In genomic region chr6:150403458-150404245, GRCh38 we compare ENCODE assay signal across 9 cellular contexts. TPM values are rescaled to one million over a fixed set of nuclear protein-coding genes. Genes with fewer than 3 reads are reported as not detected.
DNase-seq lines count a peak whose midpoint lies in the region; ATAC-seq and TF ChIP-seq lines count a peak whose summit lies in the region.
"Had no signal": no experiment of that assay in that cellular context is flagged by ENCODE, and none has a peak within 500 bp of the region (broad histone marks: within the 10 kb centered on the region; RNA-seq: fewer than 3 reads in every experiment).

No MANE protein-coding gene starts in this region.

- peak overlapping the region; percentile 10 for H3K4me3 Mint-ChIP-seq in mesothelial cell of epicardium
- no peak overlapping the region for H3K4me3 Mint-ChIP-seq in stimulated activated naive CD8-positive, alpha-beta T cell treated with anti-CD3 and anti-CD28 coated beads, Interleukin-15, amount 100 ng/mL, for 72 hours
- H3K4me3 Mint-ChIP-seq in activated T-helper 2 cell treated with anti-CD3 and anti-CD28 coated beads, Interferon-gamma antibody, Interleukin-2, Interleukin-4, amounts not matched to agents 10 μg/mL and 5 μg/mL and 100 μg/mL, durations not matched to agents 14 hours and 24 hours and 36 hours (ENCODE audit: low read depth): no peak overlapping the region

- TF ChIP-seq CTCF in AG10803 (conservative IDR thresholded peaks at IDR 0.05; ENCODE audit: low read length): no peak
- no peak for TF ChIP-seq CTCF in mesothelial cell of epicardium (IDR thresholded peaks at IDR 0.05; ENCODE audit: unreplicated experiment)

- ATAC-seq in GM18868 (IDR thresholded peaks at IDR 0.05; ENCODE audit: unreplicated experiment): no peak
- no peak for ATAC-seq in stimulated activated naive CD8-positive, alpha-beta T cell treated with anti-CD3 and anti-CD28 coated beads, Interleukin-15, amount 100 ng/mL, for 72 hours

- peaks cover 5% of the 10 kb centered on the region for H3K27me3 Mint-ChIP-seq in mesothelial cell of epicardium (ENCODE audit: low read depth)
- H3K27me3 Mint-ChIP-seq in stimulated activated naive CD8-positive, alpha-beta T cell treated with anti-CD3 and anti-CD28 coated beads, Interleukin-15, amount 100 ng/mL, for 72 hours: peaks cover 44% of the 10 kb centered on the region
- H3K27me3 Mint-ChIP-seq in activated T-helper 2 cell treated with anti-CD3 and anti-CD28 coated beads, Interferon-gamma antibody, Interleukin-2, Interleukin-4, amounts not matched to agents 10 μg/mL and 5 μg/mL and 100 μg/mL, durations not matched to agents 14 hours and 24 hours and 36 hours (ENCODE audit: low read depth): peaks cover 22% of the 10 kb centered on the region

- no peaks in the 10 kb centered on the region for H3K36me3 Mint-ChIP-seq in mesothelial cell of epicardium
- H3K36me3 Mint-ChIP-seq in activated T-helper 2 cell treated with anti-CD3 and anti-CD28 coated beads, Interferon-gamma antibody, Interleukin-2, Interleukin-4, amounts not matched to agents 10 μg/mL and 5 μg/mL and 100 μg/mL, durations not matched to agents 14 hours and 24 hours and 36 hours (ENCODE audit: low read depth): no peaks in the 10 kb centered on the region

- peaks cover 4% of the 10 kb centered on the region for H3K9me3 Mint-ChIP-seq in mesothelial cell of epicardium
- peaks cover 14 to 24% of the 10 kb centered on the region in 2 donors for H3K9me3 Mint-ChIP-seq in stimulated activated naive CD8-positive, alpha-beta T cell treated with anti-CD3 and anti-CD28 coated beads, Interleukin-15, amount 100 ng/mL, for 72 hours
- H3K9me3 Mint-ChIP-seq in activated T-helper 2 cell treated with anti-CD3 and anti-CD28 coated beads, Interferon-gamma antibody, Interleukin-2, Interleukin-4, amounts not matched to agents 10 μg/mL and 5 μg/mL and 100 μg/mL, durations not matched to agents 14 hours and 24 hours and 36 hours: peaks cover 22% of the 10 kb centered on the region

- H3K4me1 Mint-ChIP-seq in mesothelial cell of epicardium: peaks cover 36% of the 10 kb centered on the region
- no peaks in the 10 kb centered on the region for H3K4me1 Mint-ChIP-seq in stimulated activated naive CD8-positive, alpha-beta T cell treated with anti-CD3 and anti-CD28 coated beads, Interleukin-15, amount 100 ng/mL, for 72 hours
- no peaks in the 10 kb centered on the region for H3K4me1 Mint-ChIP-seq in activated T-helper 2 cell treated with anti-CD3 and anti-CD28 coated beads, Interferon-gamma antibody, Interleukin-2, Interleukin-4, amounts not matched to agents 10 μg/mL and 5 μg/mL and 100 μg/mL, durations not matched to agents 14 hours and 24 hours and 36 hours (ENCODE audit: low read depth)

- H3K27ac Mint-ChIP-seq in mesothelial cell of epicardium: peak overlapping the region; percentile 66
- H3K27ac Mint-ChIP-seq in stimulated activated naive CD8-positive, alpha-beta T cell treated with anti-CD3 and anti-CD28 coated beads, Interleukin-15, amount 100 ng/mL, for 72 hours: no peak overlapping the region
- no peak overlapping the region for H3K27ac Mint-ChIP-seq in activated T-helper 2 cell treated with anti-CD3 and anti-CD28 coated beads, Interferon-gamma antibody, Interleukin-2, Interleukin-4, amounts not matched to agents 10 μg/mL and 5 μg/mL and 100 μg/mL, durations not matched to agents 14 hours and 24 hours and 36 hours

- peak; percentile 74 for DNase-seq in AG10803 (ENCODE audit: low read depth)
- peak; percentile 13 for DNase-seq in NCI-H2171 (lab: John Stamatoyannopoulos, UW)
- peak; percentile 92 for DNase-seq in dermis blood vessel endothelial cell
- no peak for DNase-seq in mesothelial cell of epicardium (ENCODE audit: low spot score in 2 of 2, unreplicated experiment in 2 of 2)
- DNase-seq in HPDE6-E6E7 (ENCODE audit: extremely low spot score): no peak
- DNase-seq in stimulated activated naive CD8-positive, alpha-beta T cell treated with anti-CD3 and anti-CD28 coated beads, Interleukin-15, amount 100 ng/mL, for 72 hours: no peak
- no peak for DNase-seq in activated T-helper 2 cell treated with anti-CD3 and anti-CD28 coated beads, Interferon-gamma antibody, Interleukin-2, Interleukin-4, amounts not matched to agents 10 μg/mL and 5 μg/mL and 100 μg/mL, durations not matched to agents 14 hours and 24 hours and 36 hours (ENCODE audit: low spot score)

- intact Hi-C loops in activated T-helper 2 cell treated with anti-CD3 and anti-CD28 coated beads, Interferon-gamma antibody, Interleukin-2, Interleukin-4, amounts not matched to agents 10 μg/mL and 5 μg/mL and 100 μg/mL, durations not matched to agents 14 hours and 24 hours and 36 hours (cut with micrococcal nuclease): no loop called here

- H3K4me3 ChIP-seq in AG10803 (ENCODE audit: low read length): no peak overlapping the region
- H3K4me3 ChIP-seq: SK-N-MC had no signal

RNA-seq across cellular contexts. Expression of gene IYD, which starts 34.8 kb away (rescaled TPM):
- total RNA-seq in dermis blood vessel endothelial cell (under 0.01 TPM in 1 of 2 replicates, not detected in the other), mesothelial cell of epicardium (not detected in 3 replicates)
- not detected in 2 replicates for total RNA-seq in activated T-helper 2 cell treated with anti-CD3 and anti-CD28 coated beads, Interferon-gamma antibody, Interleukin-2, Interleukin-4, amounts not matched to agents 10 μg/mL and 5 μg/mL and 100 μg/mL, durations not matched to agents 14 hours and 24 hours and 36 hours

Comparison
In these comparisons a context has a peak if more than half of its experiments do, and no peak if none do; other contexts are left out.
1. DNase-seq: peak in AG10803 (single experiment), NCI-H2171 (single experiment) and dermis blood vessel endothelial cell (single experiment); none in mesothelial cell of epicardium (0 of 2), HPDE6-E6E7 (single experiment), stimulated activated naive CD8-positive, alpha-beta T cell treated with anti-CD3 and anti-CD28 coated beads, Interleukin-15, amount 100 ng/mL, for 72 hours (0 of 2) and activated T-helper 2 cell treated with anti-CD3 and anti-CD28 coated beads, Interferon-gamma antibody, Interleukin-2, Interleukin-4, amounts not matched to agents 10 μg/mL and 5 μg/mL and 100 μg/mL, durations not matched to agents 14 hours and 24 hours and 36 hours (single experiment).